In genomic region chr1:54499097-54500029, GRCh38 we compare ENCODE assay signal across 8 cellular contexts. TPM values are rescaled to one million over a fixed set of nuclear protein-coding genes. Genes with fewer than 3 reads are reported as not detected.
DNase-seq lines count a peak whose midpoint lies in the region; ATAC-seq, FAIRE-seq and TF ChIP-seq lines count a peak whose summit lies in the region.

No MANE protein-coding gene starts in this region.

- H3K4ac ChIP-seq in H9 (ENCODE audit: low read depth, low read length) = no peak overlapping the region
- H3K4ac ChIP-seq in mesendoderm (ENCODE audit: low read depth, low read length) = no peak overlapping the region

- H3K27me3 ChIP-seq in H9 (ENCODE audit: insufficient read depth, low read length) = no peaks in the 10 kb centered on the region
- no peaks in the 10 kb centered on the region for H3K27me3 ChIP-seq in mesendoderm (ENCODE audit: insufficient read depth, low read length, poor library complexity)

- DNase-seq in Ammon's horn (ENCODE audit: low spot score) (peak; percentile 38), H9 (peak; percentile 70), mesendoderm (peak; percentile 80), urothelium cell line (ENCODE audit: low spot score) (peak; percentile 63), GM12891 (ENCODE audit: insufficient read length, low spot score) (no peak)
- DNase-seq in effector CD8-positive, alpha-beta T cell (lab: John Stamatoyannopoulos, UW) = peak; percentile 10

- no peak overlapping the region for H4K8ac ChIP-seq in H9 (replicated peaks; ENCODE audit: insufficient read length, low read depth, low read length)
- H4K8ac ChIP-seq in mesendoderm (ENCODE audit: low read depth, low read length) = peak overlapping the region; percentile 82

- H4K91ac ChIP-seq in H9 (ENCODE audit: insufficient read length, low read depth, low read length) = no peak overlapping the region

- ATAC-seq in HG03135 (IDR thresholded peaks at IDR 0.05; ENCODE audit: unreplicated experiment) = no peak

- peak; percentile 64 for TF ChIP-seq CTCF in H9 (conservative IDR thresholded peaks at IDR 0.05)

- H3K56ac ChIP-seq in H9 (ENCODE audit: insufficient read length, low read depth, low read length) (no peak overlapping the region), mesendoderm (ENCODE audit: low read length) (peak overlapping the region; percentile 85)

- H2BK15ac ChIP-seq in H9 (ENCODE audit: low read depth, low read length) (no peak overlapping the region), mesendoderm (replicated peaks; ENCODE audit: low read depth) (no peak overlapping the region)

- TF ChIP-seq POLR2A in GM12891 (IDR thresholded peaks at IDR 0.05; ENCODE audit: low read depth, low read length) = no peak

- H3K23ac ChIP-seq in H9 (ENCODE audit: insufficient read length, low read depth, low read length) = no peak overlapping the region
- no peak overlapping the region for H3K23ac ChIP-seq in mesendoderm (ENCODE audit: low read length)

- H3K9me3 ChIP-seq in H9 (ENCODE audit: control insufficient read depth, low read depth, low read length) = no peaks in the 10 kb centered on the region

- H4K5ac ChIP-seq in H9 (ENCODE audit: insufficient read length, low read depth, low read length) (no peak overlapping the region), mesendoderm (ENCODE audit: low read length) (no peak overlapping the region)

- H3K9ac ChIP-seq in H9 (ENCODE audit: extremely low read depth, insufficient read length, low read length) (no peak overlapping the region), mesendoderm (ENCODE audit: low read length) (peak overlapping the region; percentile 52)

- no peak overlapping the region for H2BK20ac ChIP-seq in H9 (ENCODE audit: low read depth, low read length, poor library complexity, severe bottlenecking)

- peaks cover 6% of the 10 kb centered on the region for H3K23me2 ChIP-seq in H9 (ENCODE audit: insufficient read length, low read depth, low read length, poor library complexity, severe bottlenecking)

- H2AFZ ChIP-seq in H9 (ENCODE audit: low read length) = no peak overlapping the region

- H2AK5ac ChIP-seq in H9 (ENCODE audit: insufficient read length, low read length) = no peak overlapping the region
- no peak overlapping the region for H2AK5ac ChIP-seq in mesendoderm (ENCODE audit: low read length)

- H3K14ac ChIP-seq in H9 (ENCODE audit: insufficient read depth, low read length) = no peak overlapping the region

- WGBS in H9 (ENCODE audit: extremely low coverage, insufficient read length, low lambda C conversion rate) = no CpG with 5 or more reads among the region's 57 CpGs
- WGBS in mesendoderm (ENCODE audit: extremely low coverage, insufficient coverage, low lambda C conversion rate) = no CpG with 5 or more reads among the region's 57 CpGs

- no peak overlapping the region for H3K4me3 ChIP-seq in mesendoderm (ENCODE audit: low read length)

- peak overlapping the region; percentile 37 for H3K18ac ChIP-seq in H9 (ENCODE audit: insufficient read length, low read depth, low read length)
- peak overlapping the region; percentile 76 for H3K18ac ChIP-seq in mesendoderm (ENCODE audit: low read length)

- H3K4me2 ChIP-seq in H9 (ENCODE audit: insufficient read depth, insufficient read length, low read length) = peak overlapping the region; percentile 45
- peak overlapping the region; percentile 68 for H3K4me2 ChIP-seq in mesendoderm (ENCODE audit: low read length)

- H2BK120ac ChIP-seq in H9 (ENCODE audit: low read depth, low read length, poor library complexity, severe bottlenecking) (no peak overlapping the region), mesendoderm (ENCODE audit: low read depth, low read length) (no peak overlapping the region)

- H3K4me3 Mint-ChIP-seq in H9 = peak overlapping the region; percentile 58 to 76
- peak overlapping the region; percentile 58 for H3K4me3 Mint-ChIP-seq in T-helper 1 cell treated with Interleukin-12 subunit alpha and Interleukin-12 subunit beta and Interleukin-4 antibody, amounts not matched to agents 30 μg/mL and 1 μg/mL, for 36 hours

- H3K4me1 Mint-ChIP-seq in H9 = peaks cover 29 to 32% of the 10 kb centered on the region in 2 experiments
- peaks cover 5% of the 10 kb centered on the region for H3K4me1 Mint-ChIP-seq in T-helper 1 cell treated with Interleukin-12 subunit alpha and Interleukin-12 subunit beta and Interleukin-4 antibody, amounts not matched to agents 30 μg/mL and 1 μg/mL, for 36 hours (ENCODE audit: low read depth)

- H3K27ac ChIP-seq in H9 (ENCODE audit: insufficient read length, low read depth, low read length) (no peak overlapping the region), mesendoderm (ENCODE audit: low read depth, low read length) (no peak overlapping the region)

- H3K36me3 ChIP-seq in mesendoderm (ENCODE audit: control insufficient read depth, insufficient read depth, low read length) = no peaks in the 10 kb centered on the region

- no peak overlapping the region for H2BK12ac ChIP-seq in H9 (ENCODE audit: insufficient read length, low read depth, low read length)

- H3K27ac Mint-ChIP-seq in H9 = peak overlapping the region in 1 of 3 experiments; percentile 68; a peak in 2 of 7 replicates
- no peak overlapping the region for H3K27ac Mint-ChIP-seq in T-helper 1 cell treated with Interleukin-12 subunit alpha and Interleukin-12 subunit beta and Interleukin-4 antibody, amounts not matched to agents 30 μg/mL and 1 μg/mL, for 36 hours

- H3K79me1 ChIP-seq in H9 (ENCODE audit: insufficient read depth, low read depth, low read length, poor library complexity, severe bottlenecking) (no peaks in the 10 kb centered on the region), mesendoderm (ENCODE audit: low read length) (no peaks in the 10 kb centered on the region)

- no peaks in the 10 kb centered on the region for H3K9me3 Mint-ChIP-seq in H9
- H3K9me3 Mint-ChIP-seq in T-helper 1 cell treated with Interleukin-12 subunit alpha and Interleukin-12 subunit beta and Interleukin-4 antibody, amounts not matched to agents 30 μg/mL and 1 μg/mL, for 36 hours = no peaks in the 10 kb centered on the region

- no peaks in the 10 kb centered on the region for H3K36me3 Mint-ChIP-seq in H9 (ENCODE audit: insufficient read depth in 1 of 3, low read depth in 3 of 3)
- H3K36me3 Mint-ChIP-seq in T-helper 1 cell treated with Interleukin-12 subunit alpha and Interleukin-12 subunit beta and Interleukin-4 antibody, amounts not matched to agents 30 μg/mL and 1 μg/mL, for 36 hours (ENCODE audit: low read depth) = peaks cover 3% of the 10 kb centered on the region

- H4K20me1 ChIP-seq in H9 (ENCODE audit: control insufficient read depth, insufficient read depth, insufficient read length) = no peaks in the 10 kb centered on the region

- H3K4me1 ChIP-seq in H9 (ENCODE audit: insufficient read depth, low read length) (no peaks in the 10 kb centered on the region), mesendoderm (ENCODE audit: control insufficient read depth, low read depth, low read length) (peaks cover 16% of the 10 kb centered on the region)

- no peak overlapping the region for H3T11ph ChIP-seq in H9 (ENCODE audit: low read length)

- peaks cover 24% of the 10 kb centered on the region for H3K27me3 Mint-ChIP-seq in H9 (ENCODE audit: low read depth)
- peaks cover 55% of the 10 kb centered on the region for H3K27me3 Mint-ChIP-seq in T-helper 1 cell treated with Interleukin-12 subunit alpha and Interleukin-12 subunit beta and Interleukin-4 antibody, amounts not matched to agents 30 μg/mL and 1 μg/mL, for 36 hours (ENCODE audit: low read depth)

- FAIRE-seq in urothelium cell line (lab: Jason Lieb, UNC) (no peak), GM12891 (lab: Jason Lieb, UNC) (no peak)

- H2BK5ac ChIP-seq in H9 (ENCODE audit: insufficient read length, low read length) (no peak overlapping the region), mesendoderm (ENCODE audit: low read length) (no peak overlapping the region)

- H3K79me2 ChIP-seq in H9 (ENCODE audit: insufficient read depth, low read length) (no peaks in the 10 kb centered on the region), mesendoderm (ENCODE audit: control insufficient read depth, insufficient read depth, low read length) (no peaks in the 10 kb centered on the region)

TF ChIP-seq in GM12891, 5 proteins besides CTCF, POLR2A, EP300 and RAD21:
- TF ChIP-seq POLR2AphosphoS5 (IDR thresholded peaks at IDR 0.05; ENCODE audit: low read depth, low read length) (no peak), PAX5 (IDR thresholded peaks at IDR 0.05; ENCODE audit: insufficient read depth, low read length, severe bottlenecking) (no peak), TAF1 (IDR thresholded peaks at IDR 0.05; ENCODE audit: low read depth, low read length) (no peak), POU2F2 (IDR thresholded peaks at IDR 0.05; ENCODE audit: low read depth, low read length) (no peak)

RNA-seq across cellular contexts. Expression of gene ACOT11, which starts 48.7 kb away (rescaled TPM):
- total RNA-seq in H9 (2021) = 3.6 and 4.0 TPM in 2 replicates
- 3.4 TPM for polyA plus RNA-seq in mesendoderm (2013, experiment 1 of 2)
- polyA plus RNA-seq in mesendoderm (2013, experiment 2 of 2) = 3.5 TPM
- polyA plus RNA-seq in GM12891 (2012; ENCODE audit: low read depth, missing spikeins) = 0.45 TPM
